In genomic region chr7:41568135-41568534, GRCh38 we compare ENCODE assay signal across 1 cellular context.
TF ChIP-seq lines count a peak whose summit lies in the region.

No MANE protein-coding gene starts in this region.

TF ChIP-seq in GM12878, 131 proteins besides CTCF, POLR2A, EP300 and RAD21 (continued from another document):
- TF ChIP-seq, protein P1, sequence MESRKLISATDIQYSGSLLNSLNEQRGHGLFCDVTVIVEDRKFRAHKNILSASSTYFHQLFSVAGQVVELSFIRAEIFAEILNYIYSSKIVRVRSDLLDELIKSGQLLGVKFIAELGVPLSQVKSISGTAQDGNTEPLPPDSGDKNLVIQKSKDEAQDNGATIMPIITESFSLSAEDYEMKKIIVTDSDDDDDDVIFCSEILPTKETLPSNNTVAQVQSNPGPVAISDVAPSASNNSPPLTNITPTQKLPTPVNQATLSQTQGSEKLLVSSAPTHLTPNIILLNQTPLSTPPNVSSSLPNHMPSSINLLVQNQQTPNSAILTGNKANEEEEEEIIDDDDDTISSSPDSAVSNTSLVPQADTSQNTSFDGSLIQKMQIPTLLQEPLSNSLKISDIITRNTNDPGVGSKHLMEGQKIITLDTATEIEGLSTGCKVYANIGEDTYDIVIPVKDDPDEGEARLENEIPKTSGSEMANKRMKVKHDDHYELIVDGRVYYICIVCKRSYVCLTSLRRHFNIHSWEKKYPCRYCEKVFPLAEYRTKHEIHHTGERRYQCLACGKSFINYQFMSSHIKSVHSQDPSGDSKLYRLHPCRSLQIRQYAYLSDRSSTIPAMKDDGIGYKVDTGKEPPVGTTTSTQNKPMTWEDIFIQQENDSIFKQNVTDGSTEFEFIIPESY (IDR thresholded peaks at IDR 0.05) = no peak
- no peak for TF ChIP-seq SMAD1 (IDR thresholded peaks at IDR 0.05; ENCODE audit: low read depth, partially characterized antibody)
- TF ChIP-seq BCLAF1 (IDR thresholded peaks at IDR 0.05) = no peak
- TF ChIP-seq CREM (IDR thresholded peaks at IDR 0.05; ENCODE audit: low read depth) = no peak
- TF ChIP-seq MTA3 (IDR thresholded peaks at IDR 0.05; ENCODE audit: borderline replicate concordance, low read length) = no peak
- no peak for TF ChIP-seq SREBF1 (IDR thresholded peaks at IDR 0.05; ENCODE audit: low read length)
- TF ChIP-seq BACH1 (IDR thresholded peaks at IDR 0.05; ENCODE audit: borderline replicate concordance) = no peak
- TF ChIP-seq ZNF24 (IDR thresholded peaks at IDR 0.05) = no peak
- no peak for TF ChIP-seq FOXM1 (IDR thresholded peaks at IDR 0.05; ENCODE audit: low read depth, low read length)
- no peak for TF ChIP-seq ZNF217 (IDR thresholded peaks at IDR 0.05)
